Comparison of ENCODE assay signal across 18 cellular contexts in genomic region chr2:64745562-64745961, GRCh38.
DNase-seq lines count a peak whose midpoint lies in the region; ATAC-seq, FAIRE-seq and TF ChIP-seq lines count a peak whose summit lies in the region.
"Had no signal": no experiment of that assay in that cellular context is flagged by ENCODE, and none has a peak within 500 bp of the region (broad histone marks: within the 10 kb centered on the region; RNA-seq: fewer than 3 reads in every experiment).

No MANE protein-coding gene starts in this region.

- no TSS peak for BruUV-seq in K562 (replicated peaks; lab: Mats Ljungman, UMichigan)

- no peak overlapping the region for H3K9ac ChIP-seq in K562 (ENCODE audit: insufficient read depth in 1 of 2, low read depth in 2 of 2, low read length in 2 of 2)

- no peak overlapping the region for H3K27ac ChIP-seq in K562 (ENCODE audit: extremely low read depth, low read depth, low read length)
- no peak overlapping the region for H3K27ac ChIP-seq in caudate nucleus (ENCODE audit: low read depth, low read length)
- H3K27ac ChIP-seq: SK-N-MC had no signal

- peaks cover 3 to 4% of the 10 kb centered on the region in 2 experiments; a peak in 3 of 5 replicates for H3K4me1 ChIP-seq in K562 (replicated peaks in 1 of 2; ENCODE audit: control insufficient read depth in 2 of 2, insufficient read depth in 2 of 2, low read length in 2 of 2)

- FAIRE-seq in GM19239 (lab: Jason Lieb, UNC) (peak; percentile 81), K562 (lab: Jason Lieb, UNC) (no peak), D721Med (lab: Jason Lieb, UNC) (no peak)

- no peak for TF ChIP-seq RAD21 in K562 (CRISPR knock-in tag; conservative IDR thresholded peaks at IDR 0.05 in 1 of 2, IDR thresholded peaks at IDR 0.05 in 1 of 2)

- H3K4me2 ChIP-seq in K562 (ENCODE audit: insufficient read depth, low read length): no peak overlapping the region

- intact Hi-C loops in K562 (cut with micrococcal nuclease): no loop called here

- ATAC-seq in K562: no peak
- ATAC-seq in HG03442 (IDR thresholded peaks at IDR 0.05; ENCODE audit: unreplicated experiment): no peak
- ATAC-seq: Panc1, Right ventricle myocardium inferior had no signal

- WGBS in K562 (ENCODE audit: insufficient coverage, low coverage, missing lambda C conversion rate): 36% methylated on average over 2 of the region's 2 CpGs

- H3K9me1 ChIP-seq in K562 (ENCODE audit: control insufficient read depth, insufficient read depth, low read length): no peaks in the 10 kb centered on the region

- DNase-seq in DMS114 treated with DMSO at 0.1 percent for 48 hours (lab: John Stamatoyannopoulos, UW; ENCODE audit: unreplicated experiment) (peak; percentile 8), GM19239 (ENCODE audit: insufficient read length, low spot score) (no peak), NB4 (ENCODE audit: low read depth) (peak; percentile 44), K562 (ENCODE audit: extremely low read depth in 1 of 4, low spot score in 3 of 4) (no peak), NCI-H510A treated with DMSO at 0.1 percent for 48 hours (lab: John Stamatoyannopoulos, UW) (no peak), D721Med (ENCODE audit: insufficient read length, low spot score) (no peak), caudate nucleus (lab: John Stamatoyannopoulos, UW) (no peak)
- DNase-seq: CD4-positive, alpha-beta memory T cell; NCI-H187 treated with DMSO at 0.1 percent for 48 hours; NCI-H446; NCI-H774; T-helper 1 cell; T1000 had no signal

- H3K9me3 ChIP-seq in K562 (replicated peaks; ENCODE audit: control insufficient read depth, insufficient read depth, low read depth, low read length): no peaks in the 10 kb centered on the region
- H3K9me3 ChIP-seq: HAP-1 had no signal

- no peaks in the 10 kb centered on the region for H3K36me3 ChIP-seq in K562 (ENCODE audit: control insufficient read depth, insufficient read depth, low read length)
- H3K36me3 ChIP-seq: HAP-1 had no signal

- H4K20me1 ChIP-seq in K562 (replicated peaks; ENCODE audit: control insufficient read depth, insufficient read depth, low read length): no peaks in the 10 kb centered on the region

- H3K4me3 ChIP-seq in NB4 (ENCODE audit: low read depth, low read length) (no peak overlapping the region), K562 (no peak overlapping the region)
- H3K4me3 ChIP-seq: HAP-1, SK-N-MC had no signal

- H3K27me3 ChIP-seq in K562 (ENCODE audit: control insufficient read depth in 2 of 2, insufficient read depth in 2 of 2, low read length in 2 of 2): no peaks in the 10 kb centered on the region

- CTCF ChIA-PET in K562 (lab: Yijun Ruan, JAX; ENCODE audit: low intra/inter-chr PET ratio): no interaction called here

- POLR2A ChIA-PET in K562 (lab: Yijun Ruan, JAX): no interaction called here

- peaks cover 6% of the 10 kb centered on the region; the same call in 2 of the 3 replicates for H3K79me2 ChIP-seq in K562 (ENCODE audit: control insufficient read depth, insufficient read depth, low read length)

- TF ChIP-seq POLR2A in NB4 (IDR thresholded peaks at IDR 0.05; ENCODE audit: extremely low read depth, insufficient read length): no peak
- no peak for TF ChIP-seq POLR2A in K562 (conservative IDR thresholded peaks at IDR 0.05)

- 0 out of 2 replicates have a peak overlapping the region, but pooled peaks have one; percentile 28 for H2AFZ ChIP-seq in K562 (ENCODE audit: low read depth, low read length)

- no peak for TF ChIP-seq EP300 in K562 (IDR thresholded peaks at IDR 0.05; ENCODE audit: low read length)

- TF ChIP-seq CTCF in NB4 (IDR thresholded peaks at IDR 0.05; ENCODE audit: low read depth, low read length) (no peak), K562 (IDR thresholded peaks at IDR 0.05 in 2 of 3, conservative IDR thresholded peaks at IDR 0.05 in 1 of 3; ENCODE audit: insufficient read depth in 2 of 3, low read depth in 1 of 3, low read length in 3 of 3) (no peak), D721Med (IDR thresholded peaks at IDR 0.05; ENCODE audit: insufficient read depth, missing control alignments) (no peak)

- in situ Hi-C loops in K562 (cut with MboI): no loop called here

TF ChIP-seq in K562, 482 proteins besides CTCF, POLR2A, EP300 and RAD21:
- TF ChIP-seq ESRRA (IDR thresholded peaks at IDR 0.05; ENCODE audit: borderline replicate concordance, low read depth): peak; percentile 54; the same call in 1 of the 2 replicates
- no peak for TF ChIP-seq CHCHD3 (CRISPR knock-in tag; IDR thresholded peaks at IDR 0.05)

Comparison
In these comparisons a context has a peak if more than half of its experiments do, and no peak if none do; other contexts are left out.
1. DNase-seq: peak in DMS114 treated with DMSO at 0.1 percent for 48 hours (single experiment) and NB4 (single experiment); none in GM19239 (single experiment), K562 (0 of 4), NCI-H510A treated with DMSO at 0.1 percent for 48 hours (single experiment), D721Med (single experiment) and caudate nucleus (0 of 61).